Comparison of ENCODE assay signal across 28 cellular contexts in the genomic region with DNA sequence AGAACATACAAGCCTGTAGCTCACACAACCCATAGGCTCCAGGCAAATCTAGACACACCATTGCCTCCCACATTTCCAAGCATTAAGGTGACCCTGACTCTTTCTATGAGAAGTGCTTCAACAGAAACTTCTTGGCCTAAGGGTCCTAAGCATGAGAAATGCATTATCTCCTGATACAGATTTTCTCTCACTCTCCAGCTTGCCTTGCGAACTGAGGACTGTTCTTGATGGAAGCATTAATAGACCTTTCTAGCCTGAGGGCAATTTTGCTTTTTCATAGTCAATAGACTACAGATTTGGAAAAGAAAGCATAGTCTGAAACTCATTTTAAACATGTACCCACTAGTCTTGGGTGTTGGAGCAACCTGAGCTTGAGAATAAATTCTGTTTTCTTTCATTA.
"Had no signal": no experiment of that assay in that cellular context is flagged by ENCODE, and none has a peak within 500 bp of the region (broad histone marks: within the 10 kb centered on the region; RNA-seq: fewer than 3 reads in every experiment).

No MANE protein-coding gene starts in this region.

- H3K4me3 ChIP-seq: stomach, suprapubic skin, testis, thoracic aorta, thyroid gland, tibial artery, tibial nerve, transverse colon, upper lobe of left lung, upper lobe of right lung, uterus, vagina had no signal

- DNase-seq: stimulated activated CD4-positive, alpha-beta T cell treated with anti-CD3 and anti-CD28 coated beads, Interleukin-2, amount 100 ng/mL, for 48 hours; stimulated activated CD4-positive, alpha-beta T cell treated with anti-CD3 and anti-CD28 coated beads, Interleukin-4, amount 100 ng/mL, for 1 hour; stimulated activated CD4-positive, alpha-beta T cell treated with anti-CD3 and anti-CD28 coated beads, Interleukin-4, amount 100 ng/mL, for 24 hours; stimulated activated CD4-positive, alpha-beta T cell treated with anti-CD3 and anti-CD28 coated beads, Interleukin-4, amount 100 ng/mL, for 4 hours; stimulated activated CD8-positive, alpha-beta memory T cell treated with anti-CD3 and anti-CD28 coated beads, Interleukin-4, amount 100 ng/mL, for 48 hours; stimulated activated naive B cell treated with anti-CD40 and anti-IgM and Interleukin-4, amounts not matched to agents 10 μg/mL and 1 μg/mL and 100 μg/mL, for 72 hours; stimulated activated naive CD4-positive, alpha-beta T cell; stimulated activated naive CD4-positive, alpha-beta T cell treated with Interleukin-2 at 50 U/mL for 16 hours; stimulated activated naive CD8-positive, alpha-beta T cell treated with anti-CD3 and anti-CD28 coated beads, Interleukin-15, amount 100 ng/mL, for 72 hours; stimulated activated naive CD8-positive, alpha-beta T cell treated with anti-CD3 and anti-CD28 coated beads, Interleukin-15, Interleukin-2, amounts not matched to agents 100 U/mL and 50 U/mL, for 24 hours; stomach; substantia nigra; testis; thyroid gland; tibial artery; transverse colon; trophoblast cell; upper lobe of left lung; upper lobe of right lung; uterus had no signal

- H3K36me3 ChIP-seq: stomach, suprapubic skin, thoracic aorta, thyroid gland, tibial artery, tibial nerve, transverse colon, upper lobe of left lung, upper lobe of right lung, uterus, vagina had no signal

- H3K27me3 ChIP-seq: stomach, suprapubic skin, testis, thyroid gland, tibial artery, tibial nerve, transverse colon, upper lobe of left lung, upper lobe of right lung, uterus, vagina had no signal

- H3K4me1 ChIP-seq: stomach, suprapubic skin, testis, thyroid gland, tibial artery, tibial nerve, transverse colon, upper lobe of left lung, upper lobe of right lung, uterus, vagina had no signal

- H3K4me3 Mint-ChIP-seq: stimulated activated effector memory CD8-positive, alpha-beta T cell treated with anti-CD3 and anti-CD28 coated beads, Interleukin-12 subunit alpha, Interleukin-12 subunit beta, amount 100 ng/mL, for 72 hours; stimulated activated memory B cell treated with anti-CD40 and anti-IgM and Interleukin-4, amounts not matched to agents 10 μg/mL and 1 μg/mL and 100 μg/mL, for 72 hours; stimulated activated naive B cell treated with anti-CD40 and anti-IgM and Interleukin-4, amounts not matched to agents 10 μg/mL and 1 μg/mL and 100 μg/mL, for 72 hours; stimulated activated naive CD8-positive, alpha-beta T cell treated with anti-CD3 and anti-CD28 coated beads, Interleukin-15, amount 100 ng/mL, for 72 hours; stimulated activated naive CD8-positive, alpha-beta T cell treated with anti-CD3 and anti-CD28 coated beads, Interleukin-15, Interleukin-2, amounts not matched to agents 100 ng/mL and 50 ng/mL, for 24 hours; type B pancreatic cell had no signal

- H3K9me3 ChIP-seq: stomach, suprapubic skin, testis, thoracic aorta, thyroid gland, tibial artery, tibial nerve, transverse colon, upper lobe of left lung, upper lobe of right lung, uterus, vagina had no signal

- H3K36me3 Mint-ChIP-seq: stimulated activated effector memory CD8-positive, alpha-beta T cell treated with anti-CD3 and anti-CD28 coated beads, Interleukin-12 subunit alpha, Interleukin-12 subunit beta, amount 100 ng/mL, for 72 hours; stimulated activated memory B cell treated with anti-CD40 and anti-IgM and Interleukin-4, amounts not matched to agents 10 μg/mL and 1 μg/mL and 100 μg/mL, for 72 hours; stimulated activated naive B cell treated with anti-CD40 and anti-IgM and Interleukin-4, amounts not matched to agents 10 μg/mL and 1 μg/mL and 100 μg/mL, for 72 hours; type B pancreatic cell had no signal

- H3K4me1 Mint-ChIP-seq: stimulated activated effector memory CD8-positive, alpha-beta T cell treated with anti-CD3 and anti-CD28 coated beads, Interleukin-12 subunit alpha, Interleukin-12 subunit beta, amount 100 ng/mL, for 72 hours; stimulated activated memory B cell treated with anti-CD40 and anti-IgM and Interleukin-4, amounts not matched to agents 10 μg/mL and 1 μg/mL and 100 μg/mL, for 72 hours; stimulated activated naive B cell treated with anti-CD40 and anti-IgM and Interleukin-4, amounts not matched to agents 10 μg/mL and 1 μg/mL and 100 μg/mL, for 72 hours; stimulated activated naive CD8-positive, alpha-beta T cell treated with anti-CD3 and anti-CD28 coated beads, Interleukin-15, amount 100 ng/mL, for 72 hours had no signal

- H3K27me3 Mint-ChIP-seq: stimulated activated memory B cell treated with anti-CD40 and anti-IgM and Interleukin-4, amounts not matched to agents 10 μg/mL and 1 μg/mL and 100 μg/mL, for 72 hours; stimulated activated naive B cell treated with anti-CD40 and anti-IgM and Interleukin-4, amounts not matched to agents 10 μg/mL and 1 μg/mL and 100 μg/mL, for 72 hours; stimulated activated naive CD8-positive, alpha-beta T cell treated with anti-CD3 and anti-CD28 coated beads, Interleukin-15, amount 100 ng/mL, for 72 hours; stimulated activated naive CD8-positive, alpha-beta T cell treated with anti-CD3 and anti-CD28 coated beads, Interleukin-15, Interleukin-2, amounts not matched to agents 100 ng/mL and 50 ng/mL, for 24 hours had no signal

- H3K27ac ChIP-seq: stomach, suprapubic skin, testis, thoracic aorta, thyroid gland, tibial artery, tibial nerve, transverse colon, upper lobe of left lung, upper lobe of right lung, uterus, vagina had no signal

- H3K27ac Mint-ChIP-seq: stimulated activated effector memory CD8-positive, alpha-beta T cell treated with anti-CD3 and anti-CD28 coated beads, Interleukin-12 subunit alpha, Interleukin-12 subunit beta, amount 100 ng/mL, for 72 hours; stimulated activated memory B cell treated with anti-CD40 and anti-IgM and Interleukin-4, amounts not matched to agents 10 μg/mL and 1 μg/mL and 100 μg/mL, for 72 hours; stimulated activated naive B cell treated with anti-CD40 and anti-IgM and Interleukin-4, amounts not matched to agents 10 μg/mL and 1 μg/mL and 100 μg/mL, for 72 hours; stimulated activated naive CD8-positive, alpha-beta T cell treated with anti-CD3 and anti-CD28 coated beads, Interleukin-15, amount 100 ng/mL, for 72 hours; stimulated activated naive CD8-positive, alpha-beta T cell treated with anti-CD3 and anti-CD28 coated beads, Interleukin-15, Interleukin-2, amounts not matched to agents 100 ng/mL and 50 ng/mL, for 24 hours; type B pancreatic cell had no signal
